In genomic region chr16:11128211-11129123, GRCh38 we compare ENCODE assay signal across 9 cellular contexts.
A peak's percentile ranks its signal among the peaks of the same experiment; 100 is the strongest.
DNase-seq lines count a peak whose midpoint lies in the region; ATAC-seq and TF ChIP-seq lines count a peak whose summit lies in the region.
"Had no signal": no experiment of that assay in that cellular context is flagged by ENCODE, and none has a peak within 500 bp of the region (broad histone marks: within the 10 kb centered on the region; RNA-seq: fewer than 3 reads in every experiment).

No MANE protein-coding gene starts in this region.

- 58 to 71% (median 64%) methylated on average over 7 to 9 of the region's 9 CpGs for WGBS in heart left ventricle, 4 donors
- WGBS in stomach, 5 donors, result 48 to 71% (median 54%) methylated on average over 8 to 9 of the region's 9 CpGs

- no peak for TF ChIP-seq CTCF in VCaP (conservative IDR thresholded peaks at IDR 0.05)
- TF ChIP-seq CTCF in heart left ventricle (IDR thresholded peaks at IDR 0.05), result no peak
- TF ChIP-seq CTCF in stomach (IDR thresholded peaks at IDR 0.05), result no peak

- peaks cover 0 to 43% (median 31%) of the 10 kb centered on the region in 9 donors for H3K36me3 ChIP-seq in heart left ventricle
- peaks cover 26 to 40% (median 33%) of the 10 kb centered on the region in 4 donors for H3K36me3 ChIP-seq in stomach

- H3K4me1 ChIP-seq in heart left ventricle (peaks cover 0 to 58% (median 32%) of the 10 kb centered on the region in 12 donors), stomach (peaks cover 17 to 60% (median 42%) of the 10 kb centered on the region in 4 donors)

- TF ChIP-seq EP300 in stomach (IDR thresholded peaks at IDR 0.05), result no peak

- H3K9me3 ChIP-seq in heart left ventricle, result no peaks in the 10 kb centered on the region
- no peaks in the 10 kb centered on the region for H3K9me3 ChIP-seq in stomach

- H3K4me3 ChIP-seq in heart left ventricle (no peak overlapping the region), stomach (no peak overlapping the region)

- H3K27ac ChIP-seq in VCaP (peak overlapping the region; percentile 16; the same call in 1 of the 2 replicates), heart left ventricle (peak overlapping the region in 10 of 12 donors; percentile 16 to 74 (median 50)), stomach (peak overlapping the region; percentile 23 to 86 (median 63))
- H3K27ac ChIP-seq: 22Rv1 had no signal

- ATAC-seq in heart left ventricle, result peak; percentile 77 to 84 (median 82)
- ATAC-seq in GM21367 (IDR thresholded peaks at IDR 0.05; ENCODE audit: unreplicated experiment), result no peak

- H3K27me3 ChIP-seq in heart left ventricle (no peaks in the 10 kb centered on the region), stomach (no peaks in the 10 kb centered on the region)

- no peak for TF ChIP-seq POLR2A in heart left ventricle (IDR thresholded peaks at IDR 0.05)
- TF ChIP-seq POLR2A in stomach (IDR thresholded peaks at IDR 0.05), result no peak

- intact Hi-C loops in heart left ventricle (cut with DNase I) (no loop called here), stomach (cut with DNase I; ENCODE audit: low total_unique reads) (loop anchor here (10.0 kb wide), 1 partner anchor 126 kb away; the partner anchor contains the start of gene SOCS1)

- DNase-seq in DMS79 (lab: John Stamatoyannopoulos, UW) (peak; percentile 7), DMS79 treated with DMSO at 0.1 percent for 48 hours (lab: John Stamatoyannopoulos, UW) (no peak), heart left ventricle (peak; percentile 59 to 90 (median 78)), stomach (peak; percentile 70), HPDE6-E6E7 (ENCODE audit: extremely low spot score) (no peak), ureter (ENCODE audit: low spot score) (no peak)

Comparison
In these comparisons a context has a peak if more than half of its experiments do, and no peak if none do; other contexts are left out.
1. DNase-seq: peak in DMS79 (single experiment), heart left ventricle (5 of 5) and stomach (single experiment); none in DMS79 treated with DMSO at 0.1 percent for 48 hours (single experiment), HPDE6-E6E7 (single experiment) and ureter (single experiment).
2. Peak in every context shown above with its lines, with median percentiles within 50 percentile points of each other: H3K27ac ChIP-seq.